Comparison of ENCODE assay signal across 8 cellular contexts in genomic region chr12:95918194-95918993, GRCh38. TPM values are rescaled to one million over a fixed set of nuclear protein-coding genes. Genes with fewer than 3 reads are reported as not detected.
DNase-seq lines count a peak whose midpoint lies in the region; ATAC-seq, FAIRE-seq and TF ChIP-seq lines count a peak whose summit lies in the region.

No MANE protein-coding gene starts in this region.

- H3K27me3 ChIP-seq in esophagus squamous epithelium: peaks cover 0 to 16% (median 0%) of the 10 kb centered on the region in 4 donors

- no peak overlapping the region for H3K4me3 Mint-ChIP-seq in nephron

- H3K4me1 Mint-ChIP-seq in nephron: no peaks in the 10 kb centered on the region

- no peaks in the 10 kb centered on the region for H3K36me3 Mint-ChIP-seq in nephron (ENCODE audit: low read depth)

- H3K36me3 ChIP-seq in esophagus squamous epithelium: no peaks in the 10 kb centered on the region

- DNase-seq in CD1c-positive myeloid dendritic cell (ENCODE audit: extremely low spot score): peak; percentile 65
- peak; percentile 16 for DNase-seq in NCI-H526 treated with DMSO at 0.1 percent for 48 hours (lab: John Stamatoyannopoulos, UW)
- peak; percentile 59 for DNase-seq in activated CD8-positive, alpha-beta memory T cell treated with anti-CD3 and anti-CD28 coated beads for 24 hours
- DNase-seq in esophagus squamous epithelium (lab: John Stamatoyannopoulos, UW): no peak
- peak; percentile 45 for DNase-seq in urothelium cell line (ENCODE audit: low spot score)

- no peak for TF ChIP-seq POLR2A in esophagus squamous epithelium (IDR thresholded peaks at IDR 0.05)

- 19 to 29% methylated on average over 6 to 7 of the region's 7 CpGs for WGBS in esophagus squamous epithelium, 2 donors

- H3K4me1 ChIP-seq in esophagus squamous epithelium: no peaks in the 10 kb centered on the region

- TF ChIP-seq CTCF in esophagus squamous epithelium (IDR thresholded peaks at IDR 0.05): peak; percentile 47 to 83 (median 71)
- peak; percentile 68 to 75 (median 70) for TF ChIP-seq CTCF in nephron (IDR thresholded peaks at IDR 0.05; ENCODE audit: unreplicated experiment in 3 of 3)

- ATAC-seq in GM18909 (IDR thresholded peaks at IDR 0.05; ENCODE audit: poor library complexity, unreplicated experiment) (peak; percentile 82), HG03432 (IDR thresholded peaks at IDR 0.05; ENCODE audit: unreplicated experiment) (peak; percentile 88)

- H3K27me3 Mint-ChIP-seq in nephron (ENCODE audit: low read depth): peaks cover 8% of the 10 kb centered on the region

- no peak for FAIRE-seq in urothelium cell line (lab: Jason Lieb, UNC)

- H3K9me3 ChIP-seq in esophagus squamous epithelium: no peaks in the 10 kb centered on the region

- H3K4me3 ChIP-seq in esophagus squamous epithelium: no peak overlapping the region

- intact Hi-C loops in esophagus squamous epithelium (cut with DNase I): no loop called here

- no peak overlapping the region for H3K27ac ChIP-seq in esophagus squamous epithelium

- H3K27ac Mint-ChIP-seq in nephron: no peak overlapping the region

- peaks cover 4% of the 10 kb centered on the region for H3K9me3 Mint-ChIP-seq in nephron

RNA-seq across cellular contexts. Expression of gene CCDC38, which starts 24.0 kb away (rescaled TPM):
- total RNA-seq in esophagus squamous epithelium: under 1 TPM in 1 of 4 donors, not detected in 3; 0.23 TPM

RNA-seq across cellular contexts. Expression of gene AMDHD1, which starts 24.7 kb away (rescaled TPM):
- total RNA-seq in esophagus squamous epithelium: under 1 TPM in 2 of 4 donors, not detected in 2; 0.19 to 0.26 TPM

RNA-seq across cellular contexts. Expression of gene SNRPF, which starts 59.6 kb away (rescaled TPM):
- total RNA-seq in esophagus squamous epithelium: 10 to 100 TPM in 2 of 4 donors, 1 to 10 TPM in 2; 2.7 to 16.3 (median 9.2) TPM
